In the genomic region with DNA sequence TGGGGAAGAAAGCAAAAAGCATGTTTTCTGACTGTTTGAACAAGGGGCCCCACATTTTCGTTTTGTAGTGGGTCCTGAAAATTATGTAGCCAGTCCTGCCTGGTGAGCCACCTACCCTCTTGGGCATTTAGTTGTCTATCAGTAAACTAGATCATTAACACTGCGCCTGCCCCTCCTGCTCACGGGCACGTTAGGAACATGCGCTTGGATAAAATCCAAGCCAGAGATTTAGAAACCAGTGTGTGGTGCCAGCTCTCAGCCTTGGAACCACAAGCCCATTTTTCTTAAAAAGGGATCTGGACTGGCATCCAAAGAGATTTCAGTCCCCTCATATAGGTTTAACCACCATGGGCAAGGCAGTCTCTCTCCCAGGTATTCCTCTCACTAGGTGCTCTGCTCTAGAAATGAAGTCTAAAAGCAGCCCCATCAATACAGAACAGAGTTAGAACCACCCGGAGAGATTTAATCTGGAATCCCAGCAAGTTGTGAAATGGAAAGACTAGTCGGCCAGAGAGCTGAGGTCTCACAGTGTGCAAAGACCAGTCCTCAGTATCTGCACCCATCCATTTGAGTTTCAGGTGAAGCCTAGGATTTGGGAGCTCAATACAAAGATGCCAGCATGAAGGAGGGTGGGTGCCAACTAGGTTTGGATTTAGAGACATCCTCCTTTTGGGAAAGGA, we compare ENCODE assay signal across 21 cellular contexts.
DNase-seq lines count a peak whose midpoint lies in the region; ATAC-seq, FAIRE-seq and TF ChIP-seq lines count a peak whose summit lies in the region.
"Had no signal": no experiment of that assay in that cellular context is flagged by ENCODE, and none has a peak within 500 bp of the region (broad histone marks: within the 10 kb centered on the region; RNA-seq: fewer than 3 reads in every experiment).

No MANE protein-coding gene starts in this region.

- FAIRE-seq in HepG2 (lab: Jason Lieb, UNC) (no peak), small intestine (lab: Jason Lieb, UNC) (no peak)
- FAIRE-seq: GM12891, RCC 7860 had no signal

- in situ Hi-C loops in HepG2 (cut with HindIII; ENCODE audit: extremely low pct_ligation_motif_present, low pct_unique_long_range_greater_than_20kb) (no loop called here), HAP-1 (cut with MboI; ENCODE audit: low sequenced_read_pairs) (no loop called here)

- intact Hi-C loops in HepG2 (cut with micrococcal nuclease; ENCODE audit: unreplicated experiment) = no loop called here

- H3K36me3 ChIP-seq in liver (ENCODE audit: control insufficient read depth in 4 of 4, insufficient read depth in 3 of 4, low read depth in 1 of 4, low read length in 3 of 4) = no peaks in the 10 kb centered on the region
- H3K36me3 ChIP-seq in HepG2 (replicated peaks in 1 of 2; ENCODE audit: control insufficient read depth in 1 of 2, insufficient read depth in 2 of 2, low read length in 2 of 2) = no peaks in the 10 kb centered on the region
- no peaks in the 10 kb centered on the region for H3K36me3 ChIP-seq in small intestine (ENCODE audit: control insufficient read depth in 2 of 2, insufficient read depth in 2 of 2, low read length in 2 of 2)
- H3K36me3 ChIP-seq in HAP-1 (replicated peaks) = no peaks in the 10 kb centered on the region
- no peaks in the 10 kb centered on the region for H3K36me3 ChIP-seq in BE2C
- H3K36me3 ChIP-seq: SJSA1 had no signal

- peaks cover 5 to 16% (median 10%) of the 10 kb centered on the region in 4 donors for H3K4me1 ChIP-seq in liver (ENCODE audit: control insufficient read depth in 4 of 4, insufficient read depth in 4 of 4, low read length in 3 of 4)
- peaks cover 13% of the 10 kb centered on the region for H3K4me1 ChIP-seq in HepG2 (ENCODE audit: insufficient read depth, low read length)
- no peaks in the 10 kb centered on the region for H3K4me1 ChIP-seq in small intestine (ENCODE audit: control insufficient read depth in 2 of 2, insufficient read depth in 1 of 2, low read depth in 1 of 2, low read length in 1 of 2)
- no peaks in the 10 kb centered on the region for H3K4me1 ChIP-seq in HAP-1
- H3K4me1 ChIP-seq in BE2C = no peaks in the 10 kb centered on the region; the same call in 1 of the 2 replicates
- H3K4me1 ChIP-seq: SJSA1 had no signal

- ATAC-seq in HepG2 = no peak
- peak; percentile 72 for ATAC-seq in left lobe of liver

- TF ChIP-seq EP300 in HepG2 (IDR thresholded peaks at IDR 0.05; ENCODE audit: low read depth in 2 of 2, low read length in 2 of 2) (no peak), HepG2 (CRISPR knock-in tag; IDR thresholded peaks at IDR 0.05; ENCODE audit: borderline replicate concordance) (no peak)

- H3K9me3 ChIP-seq in liver (ENCODE audit: control insufficient read depth in 4 of 4, low read length in 3 of 4) (no peaks in the 10 kb centered on the region), HepG2 (ENCODE audit: low read length) (no peaks in the 10 kb centered on the region), small intestine (ENCODE audit: control insufficient read depth, low read depth) (no peaks in the 10 kb centered on the region), HAP-1 (no peaks in the 10 kb centered on the region), BE2C (no peaks in the 10 kb centered on the region)
- H3K9me3 ChIP-seq: SJSA1 had no signal

- 28% methylated on average over 7 of the region's 7 CpGs for WGBS in liver
- 83% methylated on average over 7 of the region's 7 CpGs for WGBS in HepG2 (ENCODE audit: low lambda C conversion rate)
- WGBS in small intestine, 3 donors = 52 to 66% (median 59%) methylated on average over 7 of the region's 7 CpGs

- TF ChIP-seq RAD21 in liver (IDR thresholded peaks at IDR 0.05) (peak; percentile 49 to 64), HepG2 (CRISPR knock-in tag; IDR thresholded peaks at IDR 0.05) (no peak)

- no peak overlapping the region for H3K4me3 ChIP-seq in liver (ENCODE audit: low read depth in 1 of 3, low read length in 3 of 3)
- H3K4me3 ChIP-seq in HepG2 (replicated peaks in 1 of 3; ENCODE audit: insufficient read depth in 1 of 3, low read depth in 2 of 3, low read length in 3 of 3) = no peak overlapping the region
- H3K4me3 ChIP-seq in small intestine (ENCODE audit: low read depth in 1 of 2, low read length in 2 of 2) = no peak overlapping the region
- no peak overlapping the region for H3K4me3 ChIP-seq in HAP-1
- no peak overlapping the region for H3K4me3 ChIP-seq in BE2C (ENCODE audit: low read depth, low read length)
- H3K4me3 ChIP-seq: SJSA1 had no signal

- peak overlapping the region in 1 of 2 donors; percentile 33 for H3K9ac ChIP-seq in liver (ENCODE audit: low read depth in 1 of 2, low read length in 2 of 2)
- no peak overlapping the region for H3K9ac ChIP-seq in HepG2 (ENCODE audit: insufficient read depth, low read depth, low read length)

- BruUV-seq in HepG2 (replicated peaks; lab: Mats Ljungman, UMichigan) = no TSS peak

- H3K27me3 ChIP-seq in liver (ENCODE audit: control insufficient read depth in 4 of 4, insufficient read depth in 4 of 4, low read length in 3 of 4) (no peaks in the 10 kb centered on the region), HepG2 (ENCODE audit: control insufficient read depth in 1 of 2, insufficient read depth in 2 of 2, low read length in 2 of 2) (no peaks in the 10 kb centered on the region), small intestine (ENCODE audit: control insufficient read depth in 2 of 2, insufficient read depth in 2 of 2, low read length in 2 of 2) (no peaks in the 10 kb centered on the region), HAP-1 (ENCODE audit: low read depth) (no peaks in the 10 kb centered on the region), BE2C (no peaks in the 10 kb centered on the region)
- H3K27me3 ChIP-seq: SJSA1 had no signal

- H2AFZ ChIP-seq in HepG2 (ENCODE audit: low read length) = no peak overlapping the region

- no peaks in the 10 kb centered on the region for H3K79me2 ChIP-seq in HepG2 (ENCODE audit: insufficient read depth, low read length)

- TF ChIP-seq CTCF in liver (IDR thresholded peaks at IDR 0.05; ENCODE audit: low read depth, low read length, missing input control) (no peak), HepG2 (CRISPR knock-in tag; IDR thresholded peaks at IDR 0.05) (no peak), BE2C (IDR thresholded peaks at IDR 0.05; ENCODE audit: low read depth, low read length) (no peak)

- no peak for DNase-seq in HepG2 (ENCODE audit: low spot score)
- DNase-seq in cerebellar cortex (ENCODE audit: low spot score) = peak; percentile 29
- DNase-seq in left lobe of liver (ENCODE audit: low spot score) = peak; percentile 79
- DNase-seq in small intestine = no peak
- DNase-seq in HAP-1 (ENCODE audit: low spot score in 2 of 2) = no peak
- DNase-seq in BE2C = no peak
- DNase-seq: CD4-positive, CD25-positive, alpha-beta regulatory T cell; DND-41; H9; KG1; NCI-H1694; NCI-H2171; NCI-H345; NCI-H524 treated with DMSO at 0.1 percent for 48 hours; NCI-H82; OCI-M1 had no signal

- no peak for TF ChIP-seq POLR2A in HepG2 (IDR thresholded peaks at IDR 0.05; ENCODE audit: insufficient read depth in 1 of 2, low read depth in 2 of 2, low read length in 2 of 2)

- POLR2A ChIA-PET in HepG2 (lab: Yijun Ruan, JAX) = interaction anchor here (1.2 kb wide), 1 partner anchor 73 kb away, joined by 3 read pairs; no protein-coding TSS in a partner anchor

- CTCF ChIA-PET in HepG2 (lab: Yijun Ruan, JAX; ENCODE audit: low intra/inter-chr PET ratio, low total read pairs) = no interaction called here

- H4K20me1 ChIP-seq in HepG2 (ENCODE audit: insufficient read depth, low read length) = no peaks in the 10 kb centered on the region

- H3K27ac ChIP-seq in liver (ENCODE audit: low read depth in 1 of 2, low read length in 2 of 2) = peak overlapping the region; percentile 28 to 90
- H3K27ac ChIP-seq in HepG2 (ENCODE audit: extremely low read length, insufficient read depth, low read length) = no peak overlapping the region
- no peak overlapping the region for H3K27ac ChIP-seq in small intestine (ENCODE audit: low read depth in 1 of 2, low read length in 1 of 2)
- H3K27ac ChIP-seq: HL-60, SJSA1 had no signal

- H3K4me2 ChIP-seq in HepG2 (ENCODE audit: low read depth, low read length) = no peak overlapping the region

TF ChIP-seq in liver, 16 proteins besides CTCF, POLR2A, EP300 and RAD21 (continues in another document):
- TF ChIP-seq FOXA2 (IDR thresholded peaks at IDR 0.05) (no peak), TAF1 (conservative IDR thresholded peaks at IDR 0.05) (no peak), RXRA (IDR thresholded peaks at IDR 0.05) (peak in 1 of 2 donors; percentile 56), EGR1 (IDR thresholded peaks at IDR 0.05; ENCODE audit: low read depth in 2 of 2) (peak in 1 of 2 donors; percentile 17)

TF ChIP-seq in HepG2, 621 proteins besides CTCF, POLR2A, EP300 and RAD21 (continues in another document):
- TF ChIP-seq RXRB (CRISPR knock-in tag; IDR thresholded peaks at IDR 0.05; ENCODE audit: borderline replicate concordance) (no peak), ONECUT2 (CRISPR knock-in tag; IDR thresholded peaks at IDR 0.05) (no peak), ZNF709 (CRISPR knock-in tag; IDR thresholded peaks at IDR 0.05) (no peak), HOXA5 (CRISPR knock-in tag; IDR thresholded peaks at IDR 0.05) (no peak), ZNF3 (CRISPR knock-in tag; IDR thresholded peaks at IDR 0.05) (no peak), JARID2 (CRISPR knock-in tag; IDR thresholded peaks at IDR 0.05; ENCODE audit: insufficient replicate concordance) (no peak)
- TF ChIP-seq, protein P1, sequence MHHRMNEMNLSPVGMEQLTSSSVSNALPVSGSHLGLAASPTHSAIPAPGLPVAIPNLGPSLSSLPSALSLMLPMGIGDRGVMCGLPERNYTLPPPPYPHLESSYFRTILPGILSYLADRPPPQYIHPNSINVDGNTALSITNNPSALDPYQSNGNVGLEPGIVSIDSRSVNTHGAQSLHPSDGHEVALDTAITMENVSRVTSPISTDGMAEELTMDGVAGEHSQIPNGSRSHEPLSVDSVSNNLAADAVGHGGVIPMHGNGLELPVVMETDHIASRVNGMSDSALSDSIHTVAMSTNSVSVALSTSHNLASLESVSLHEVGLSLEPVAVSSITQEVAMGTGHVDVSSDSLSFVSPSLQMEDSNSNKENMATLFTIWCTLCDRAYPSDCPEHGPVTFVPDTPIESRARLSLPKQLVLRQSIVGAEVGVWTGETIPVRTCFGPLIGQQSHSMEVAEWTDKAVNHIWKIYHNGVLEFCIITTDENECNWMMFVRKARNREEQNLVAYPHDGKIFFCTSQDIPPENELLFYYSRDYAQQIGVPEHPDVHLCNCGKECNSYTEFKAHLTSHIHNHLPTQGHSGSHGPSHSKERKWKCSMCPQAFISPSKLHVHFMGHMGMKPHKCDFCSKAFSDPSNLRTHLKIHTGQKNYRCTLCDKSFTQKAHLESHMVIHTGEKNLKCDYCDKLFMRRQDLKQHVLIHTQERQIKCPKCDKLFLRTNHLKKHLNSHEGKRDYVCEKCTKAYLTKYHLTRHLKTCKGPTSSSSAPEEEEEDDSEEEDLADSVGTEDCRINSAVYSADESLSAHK (CRISPR knock-in tag; IDR thresholded peaks at IDR 0.05; ENCODE audit: borderline replicate concordance) = no peak

Comparison
In these comparisons a context has a peak if more than half of its experiments do, and no peak if none do; other contexts are left out.
1. H3K27ac ChIP-seq: peak in liver (2 of 2); none in HepG2 (single experiment) and small intestine (0 of 2).
2. DNase-seq: peak in cerebellar cortex (single experiment) and left lobe of liver (single experiment); none in HepG2 (single experiment), small intestine (single experiment), HAP-1 (0 of 2) and BE2C (single experiment).